Comparison of ENCODE assay signal across 8 cellular contexts in genomic region chr11:78465169-78465942, GRCh38. TPM values are rescaled to one million over a fixed set of nuclear protein-coding genes. Genes with fewer than 3 reads are reported as not detected.
DNase-seq lines count a peak whose midpoint lies in the region; ATAC-seq and TF ChIP-seq lines count a peak whose summit lies in the region.

No MANE protein-coding gene starts in this region.

- H3K36me3 ChIP-seq in transverse colon (no peaks in the 10 kb centered on the region), body of pancreas (replicated peaks in 1 of 2; ENCODE audit: insufficient read depth in 1 of 2, low read depth in 2 of 2) (no peaks in the 10 kb centered on the region)

- peak; percentile 3 for DNase-seq in CD1c-positive myeloid dendritic cell (ENCODE audit: extremely low spot score)
- DNase-seq in activated effector memory CD4-positive, alpha-beta T cell treated with Interleukin-2 at 50 U/mL for 16 hours: peak; percentile 21
- peak; percentile 35 for DNase-seq in transverse colon
- no peak for DNase-seq in nucleus accumbens (lab: John Stamatoyannopoulos, UW)
- DNase-seq in effector CD4-positive, alpha-beta T cell: no peak
- DNase-seq in body of pancreas: no peak

- H3K27me3 ChIP-seq in transverse colon (no peaks in the 10 kb centered on the region), body of pancreas (no peaks in the 10 kb centered on the region)

- H3K27ac ChIP-seq in transverse colon (peak overlapping the region; percentile 68 to 78 (median 70)), body of pancreas (no peak overlapping the region)

- no peak for TF ChIP-seq CTCF in transverse colon (IDR thresholded peaks at IDR 0.05)
- no peak for TF ChIP-seq CTCF in body of pancreas (IDR thresholded peaks at IDR 0.05)

- intact Hi-C loops in transverse colon (cut with DNase I; ENCODE audit: low total_unique reads): no loop called here
- intact Hi-C loops in body of pancreas (cut with DNase I): no loop called here

- ATAC-seq in GM19372 (IDR thresholded peaks at IDR 0.05; ENCODE audit: low read depth, unreplicated experiment) (peak; percentile 97), HG03378 (IDR thresholded peaks at IDR 0.05; ENCODE audit: unreplicated experiment) (peak; percentile 98), body of pancreas (no peak)

- TF ChIP-seq POLR2A in transverse colon (IDR thresholded peaks at IDR 0.05): peak; percentile 40
- TF ChIP-seq POLR2A in body of pancreas (IDR thresholded peaks at IDR 0.05): no peak

- in situ Hi-C loops in transverse colon (cut with MboI; ENCODE audit: low pct_ligation_motif_present in 1 of 4, low pct_unique_long_range_greater_than_20kb in 1 of 4, low sequenced_read_pairs in 3 of 4): no loop called here

- 73 to 75% methylated on average over 3 to 10 of the region's 19 CpGs for WGBS in transverse colon (ENCODE audit: low coverage in 1 of 2), 2 donors
- WGBS in body of pancreas, 2 donors: 88 to 96% methylated on average over 10 to 17 of the region's 19 CpGs

- no peak for TF ChIP-seq EP300 in transverse colon (IDR thresholded peaks at IDR 0.05; ENCODE audit: low read depth)

- H3K4me1 ChIP-seq in transverse colon (peaks cover 0 to 3% (median 0%) of the 10 kb centered on the region in 4 donors), body of pancreas (no peaks in the 10 kb centered on the region)

- H3K9me3 ChIP-seq in transverse colon (no peaks in the 10 kb centered on the region), body of pancreas (no peaks in the 10 kb centered on the region)

- H3K4me3 ChIP-seq in transverse colon: no peak overlapping the region
- H3K4me3 ChIP-seq in body of pancreas: no peak overlapping the region

RNA-seq across cellular contexts. Expression of gene GAB2, which starts 47.7 kb away (rescaled TPM):
- total RNA-seq in transverse colon (10 to 100 TPM in 3 of 4 donors, 1 to 10 TPM in 1; 5.8 to 35.7 (median 22.9) TPM), body of pancreas (10 to 100 TPM in 1 of 2 donors, 1 to 10 TPM in 1; 6.9 to 16.9 TPM)

Comparison
In these comparisons a context has a peak if more than half of its experiments do, and no peak if none do; other contexts are left out.
1. DNase-seq: peak in CD1c-positive myeloid dendritic cell (single experiment), activated effector memory CD4-positive, alpha-beta T cell treated with Interleukin-2 at 50 U/mL for 16 hours (single experiment) and transverse colon (single experiment); none in nucleus accumbens (0 of 56), effector CD4-positive, alpha-beta T cell (single experiment) and body of pancreas (0 of 4).
2. H3K27ac ChIP-seq: peak in transverse colon (4 of 4); none in body of pancreas (0 of 4).